ENCODE assay signal across 1 cellular context in the genomic region with DNA sequence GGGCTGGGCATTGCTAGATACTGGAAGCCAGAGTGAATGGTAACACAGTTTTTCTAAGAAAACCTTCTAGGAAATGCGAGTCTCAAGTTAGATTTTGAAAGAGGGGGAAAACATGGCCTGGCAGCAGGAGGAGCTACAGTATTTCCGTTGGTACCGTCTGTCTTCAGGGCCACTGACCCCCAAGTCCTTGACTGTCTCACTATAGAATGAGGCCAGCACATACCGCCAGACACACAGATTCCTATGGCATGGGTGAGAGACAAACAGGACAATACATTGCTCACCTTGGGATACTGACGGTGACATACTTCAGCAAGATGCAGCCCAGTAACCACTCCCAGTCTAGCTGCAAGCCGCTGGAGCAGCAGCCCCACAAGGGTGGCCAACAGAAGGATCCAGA.
TF ChIP-seq lines count a peak whose summit lies in the region.

No MANE protein-coding gene starts in this region.

TF ChIP-seq in HEK293T, 16 proteins besides CTCF, POLR2A, EP300 and RAD21:
- TF ChIP-seq CTBP1 (IDR thresholded peaks at IDR 0.05; ENCODE audit: borderline replicate concordance) (no peak), SUZ12 (IDR thresholded peaks at IDR 0.05) (no peak)
